In genomic region chr17:43016216-43016615, GRCh38 we compare ENCODE assay signal across 1 cellular context.
TF ChIP-seq lines count a peak whose summit lies in the region.

No MANE protein-coding gene starts in this region.

TF ChIP-seq in GM23338, 12 proteins besides CTCF, POLR2A, EP300 and RAD21:
- TF ChIP-seq REST (IDR thresholded peaks at IDR 0.05; ENCODE audit: unreplicated experiment): no peak
- no peak for TF ChIP-seq NANOG (IDR thresholded peaks at IDR 0.05; ENCODE audit: borderline replicate concordance)
- TF ChIP-seq STAT1 (IDR thresholded peaks at IDR 0.05; ENCODE audit: unreplicated experiment): no peak
- no peak for TF ChIP-seq ETS1 (IDR thresholded peaks at IDR 0.05)
- TF ChIP-seq JUNB (IDR thresholded peaks at IDR 0.05; ENCODE audit: unreplicated experiment): no peak
- no peak for TF ChIP-seq EZH2 (IDR thresholded peaks at IDR 0.05; ENCODE audit: low read depth, unreplicated experiment)
- no peak for TF ChIP-seq ZNF462 (CRISPR knock-in tag; IDR thresholded peaks at IDR 0.05)
- TF ChIP-seq EZH2phosphoT487 (IDR thresholded peaks at IDR 0.05; ENCODE audit: unreplicated experiment): no peak
